1 cellular context compared by ENCODE assay signal in the genomic region with DNA sequence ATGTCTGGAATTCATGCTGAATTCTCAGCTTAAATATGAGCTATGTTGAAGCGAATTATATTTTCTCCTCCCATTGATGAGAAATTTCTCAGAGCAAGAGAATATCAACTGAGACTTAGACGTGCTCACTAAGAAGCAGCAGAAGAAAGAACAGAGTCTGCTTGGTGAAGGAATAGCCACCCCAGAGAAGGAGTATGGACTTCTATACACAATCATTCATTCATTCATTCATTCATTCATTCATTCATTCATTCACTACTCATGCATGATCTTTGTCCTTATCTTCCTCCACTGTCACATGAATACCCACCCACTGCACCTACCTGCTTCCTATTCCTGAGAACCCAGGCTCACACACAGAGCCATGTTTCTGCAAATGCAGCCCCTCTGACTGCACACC.
TF ChIP-seq lines count a peak whose summit lies in the region.

No MANE protein-coding gene starts in this region.

TF ChIP-seq in HepG2, 621 proteins besides CTCF, POLR2A, EP300 and RAD21 (continued from another document):
- TF ChIP-seq, protein P1, sequence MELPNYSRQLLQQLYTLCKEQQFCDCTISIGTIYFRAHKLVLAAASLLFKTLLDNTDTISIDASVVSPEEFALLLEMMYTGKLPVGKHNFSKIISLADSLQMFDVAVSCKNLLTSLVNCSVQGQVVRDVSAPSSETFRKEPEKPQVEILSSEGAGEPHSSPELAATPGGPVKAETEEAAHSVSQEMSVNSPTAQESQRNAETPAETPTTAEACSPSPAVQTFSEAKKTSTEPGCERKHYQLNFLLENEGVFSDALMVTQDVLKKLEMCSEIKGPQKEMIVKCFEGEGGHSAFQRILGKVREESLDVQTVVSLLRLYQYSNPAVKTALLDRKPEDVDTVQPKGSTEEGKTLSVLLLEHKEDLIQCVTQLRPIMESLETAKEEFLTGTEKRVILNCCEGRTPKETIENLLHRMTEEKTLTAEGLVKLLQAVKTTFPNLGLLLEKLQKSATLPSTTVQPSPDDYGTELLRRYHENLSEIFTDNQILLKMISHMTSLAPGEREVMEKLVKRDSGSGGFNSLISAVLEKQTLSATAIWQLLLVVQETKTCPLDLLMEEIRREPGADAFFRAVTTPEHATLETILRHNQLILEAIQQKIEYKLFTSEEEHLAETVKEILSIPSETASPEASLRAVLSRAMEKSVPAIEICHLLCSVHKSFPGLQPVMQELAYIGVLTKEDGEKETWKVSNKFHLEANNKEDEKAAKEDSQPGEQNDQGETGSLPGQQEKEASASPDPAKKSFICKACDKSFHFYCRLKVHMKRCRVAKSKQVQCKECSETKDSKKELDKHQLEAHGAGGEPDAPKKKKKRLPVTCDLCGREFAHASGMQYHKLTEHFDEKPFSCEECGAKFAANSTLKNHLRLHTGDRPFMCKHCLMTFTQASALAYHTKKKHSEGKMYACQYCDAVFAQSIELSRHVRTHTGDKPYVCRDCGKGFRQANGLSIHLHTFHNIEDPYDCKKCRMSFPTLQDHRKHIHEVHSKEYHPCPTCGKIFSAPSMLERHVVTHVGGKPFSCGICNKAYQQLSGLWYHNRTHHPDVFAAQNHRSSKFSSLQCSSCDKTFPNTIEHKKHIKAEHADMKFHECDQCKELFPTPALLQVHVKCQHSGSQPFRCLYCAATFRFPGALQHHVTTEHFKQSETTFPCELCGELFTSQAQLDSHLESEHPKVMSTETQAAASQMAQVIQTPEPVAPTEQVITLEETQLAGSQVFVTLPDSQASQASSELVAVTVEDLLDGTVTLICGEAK (IDR thresholded peaks at IDR 0.05): no peak
- TF ChIP-seq, protein P1 (CRISPR knock-in tag; IDR thresholded peaks at IDR 0.05): no peak
- TF ChIP-seq, protein P2, sequence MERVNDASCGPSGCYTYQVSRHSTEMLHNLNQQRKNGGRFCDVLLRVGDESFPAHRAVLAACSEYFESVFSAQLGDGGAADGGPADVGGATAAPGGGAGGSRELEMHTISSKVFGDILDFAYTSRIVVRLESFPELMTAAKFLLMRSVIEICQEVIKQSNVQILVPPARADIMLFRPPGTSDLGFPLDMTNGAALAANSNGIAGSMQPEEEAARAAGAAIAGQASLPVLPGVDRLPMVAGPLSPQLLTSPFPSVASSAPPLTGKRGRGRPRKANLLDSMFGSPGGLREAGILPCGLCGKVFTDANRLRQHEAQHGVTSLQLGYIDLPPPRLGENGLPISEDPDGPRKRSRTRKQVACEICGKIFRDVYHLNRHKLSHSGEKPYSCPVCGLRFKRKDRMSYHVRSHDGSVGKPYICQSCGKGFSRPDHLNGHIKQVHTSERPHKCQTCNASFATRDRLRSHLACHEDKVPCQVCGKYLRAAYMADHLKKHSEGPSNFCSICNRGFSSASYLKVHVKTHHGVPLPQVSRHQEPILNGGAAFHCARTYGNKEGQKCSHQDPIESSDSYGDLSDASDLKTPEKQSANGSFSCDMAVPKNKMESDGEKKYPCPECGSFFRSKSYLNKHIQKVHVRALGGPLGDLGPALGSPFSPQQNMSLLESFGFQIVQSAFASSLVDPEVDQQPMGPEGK (CRISPR knock-in tag; IDR thresholded peaks at IDR 0.05): no peak
- no peak for TF ChIP-seq ZNF670 (CRISPR knock-in tag; IDR thresholded peaks at IDR 0.05; ENCODE audit: borderline replicate concordance)
- no peak for TF ChIP-seq SALL1 (CRISPR knock-in tag; IDR thresholded peaks at IDR 0.05)
- TF ChIP-seq, protein P3, sequence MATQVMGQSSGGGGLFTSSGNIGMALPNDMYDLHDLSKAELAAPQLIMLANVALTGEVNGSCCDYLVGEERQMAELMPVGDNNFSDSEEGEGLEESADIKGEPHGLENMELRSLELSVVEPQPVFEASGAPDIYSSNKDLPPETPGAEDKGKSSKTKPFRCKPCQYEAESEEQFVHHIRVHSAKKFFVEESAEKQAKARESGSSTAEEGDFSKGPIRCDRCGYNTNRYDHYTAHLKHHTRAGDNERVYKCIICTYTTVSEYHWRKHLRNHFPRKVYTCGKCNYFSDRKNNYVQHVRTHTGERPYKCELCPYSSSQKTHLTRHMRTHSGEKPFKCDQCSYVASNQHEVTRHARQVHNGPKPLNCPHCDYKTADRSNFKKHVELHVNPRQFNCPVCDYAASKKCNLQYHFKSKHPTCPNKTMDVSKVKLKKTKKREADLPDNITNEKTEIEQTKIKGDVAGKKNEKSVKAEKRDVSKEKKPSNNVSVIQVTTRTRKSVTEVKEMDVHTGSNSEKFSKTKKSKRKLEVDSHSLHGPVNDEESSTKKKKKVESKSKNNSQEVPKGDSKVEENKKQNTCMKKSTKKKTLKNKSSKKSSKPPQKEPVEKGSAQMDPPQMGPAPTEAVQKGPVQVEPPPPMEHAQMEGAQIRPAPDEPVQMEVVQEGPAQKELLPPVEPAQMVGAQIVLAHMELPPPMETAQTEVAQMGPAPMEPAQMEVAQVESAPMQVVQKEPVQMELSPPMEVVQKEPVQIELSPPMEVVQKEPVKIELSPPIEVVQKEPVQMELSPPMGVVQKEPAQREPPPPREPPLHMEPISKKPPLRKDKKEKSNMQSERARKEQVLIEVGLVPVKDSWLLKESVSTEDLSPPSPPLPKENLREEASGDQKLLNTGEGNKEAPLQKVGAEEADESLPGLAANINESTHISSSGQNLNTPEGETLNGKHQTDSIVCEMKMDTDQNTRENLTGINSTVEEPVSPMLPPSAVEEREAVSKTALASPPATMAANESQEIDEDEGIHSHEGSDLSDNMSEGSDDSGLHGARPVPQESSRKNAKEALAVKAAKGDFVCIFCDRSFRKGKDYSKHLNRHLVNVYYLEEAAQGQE (IDR thresholded peaks at IDR 0.05; ENCODE audit: borderline replicate concordance in 1 of 2, low read depth in 1 of 2, low read length in 2 of 2): no peak
- TF ChIP-seq, protein P4, sequence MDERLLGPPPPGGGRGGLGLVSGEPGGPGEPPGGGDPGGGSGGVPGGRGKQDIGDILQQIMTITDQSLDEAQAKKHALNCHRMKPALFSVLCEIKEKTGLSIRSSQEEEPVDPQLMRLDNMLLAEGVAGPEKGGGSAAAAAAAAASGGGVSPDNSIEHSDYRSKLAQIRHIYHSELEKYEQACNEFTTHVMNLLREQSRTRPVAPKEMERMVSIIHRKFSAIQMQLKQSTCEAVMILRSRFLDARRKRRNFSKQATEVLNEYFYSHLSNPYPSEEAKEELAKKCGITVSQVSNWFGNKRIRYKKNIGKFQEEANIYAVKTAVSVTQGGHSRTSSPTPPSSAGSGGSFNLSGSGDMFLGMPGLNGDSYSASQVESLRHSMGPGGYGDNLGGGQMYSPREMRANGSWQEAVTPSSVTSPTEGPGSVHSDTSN (CRISPR knock-in tag; IDR thresholded peaks at IDR 0.05): no peak
- TF ChIP-seq ZNF737 (CRISPR knock-in tag; IDR thresholded peaks at IDR 0.05; ENCODE audit: borderline replicate concordance): no peak
- no peak for TF ChIP-seq PRMT3 (CRISPR knock-in tag; IDR thresholded peaks at IDR 0.05; ENCODE audit: borderline replicate concordance, low read depth)
- no peak for TF ChIP-seq CC2D1A (CRISPR knock-in tag; IDR thresholded peaks at IDR 0.05)
- TF ChIP-seq ZNF354B (CRISPR knock-in tag; IDR thresholded peaks at IDR 0.05): no peak
- no peak for TF ChIP-seq GTF3A (CRISPR knock-in tag; conservative IDR thresholded peaks at IDR 0.05)
- TF ChIP-seq, protein P5, sequence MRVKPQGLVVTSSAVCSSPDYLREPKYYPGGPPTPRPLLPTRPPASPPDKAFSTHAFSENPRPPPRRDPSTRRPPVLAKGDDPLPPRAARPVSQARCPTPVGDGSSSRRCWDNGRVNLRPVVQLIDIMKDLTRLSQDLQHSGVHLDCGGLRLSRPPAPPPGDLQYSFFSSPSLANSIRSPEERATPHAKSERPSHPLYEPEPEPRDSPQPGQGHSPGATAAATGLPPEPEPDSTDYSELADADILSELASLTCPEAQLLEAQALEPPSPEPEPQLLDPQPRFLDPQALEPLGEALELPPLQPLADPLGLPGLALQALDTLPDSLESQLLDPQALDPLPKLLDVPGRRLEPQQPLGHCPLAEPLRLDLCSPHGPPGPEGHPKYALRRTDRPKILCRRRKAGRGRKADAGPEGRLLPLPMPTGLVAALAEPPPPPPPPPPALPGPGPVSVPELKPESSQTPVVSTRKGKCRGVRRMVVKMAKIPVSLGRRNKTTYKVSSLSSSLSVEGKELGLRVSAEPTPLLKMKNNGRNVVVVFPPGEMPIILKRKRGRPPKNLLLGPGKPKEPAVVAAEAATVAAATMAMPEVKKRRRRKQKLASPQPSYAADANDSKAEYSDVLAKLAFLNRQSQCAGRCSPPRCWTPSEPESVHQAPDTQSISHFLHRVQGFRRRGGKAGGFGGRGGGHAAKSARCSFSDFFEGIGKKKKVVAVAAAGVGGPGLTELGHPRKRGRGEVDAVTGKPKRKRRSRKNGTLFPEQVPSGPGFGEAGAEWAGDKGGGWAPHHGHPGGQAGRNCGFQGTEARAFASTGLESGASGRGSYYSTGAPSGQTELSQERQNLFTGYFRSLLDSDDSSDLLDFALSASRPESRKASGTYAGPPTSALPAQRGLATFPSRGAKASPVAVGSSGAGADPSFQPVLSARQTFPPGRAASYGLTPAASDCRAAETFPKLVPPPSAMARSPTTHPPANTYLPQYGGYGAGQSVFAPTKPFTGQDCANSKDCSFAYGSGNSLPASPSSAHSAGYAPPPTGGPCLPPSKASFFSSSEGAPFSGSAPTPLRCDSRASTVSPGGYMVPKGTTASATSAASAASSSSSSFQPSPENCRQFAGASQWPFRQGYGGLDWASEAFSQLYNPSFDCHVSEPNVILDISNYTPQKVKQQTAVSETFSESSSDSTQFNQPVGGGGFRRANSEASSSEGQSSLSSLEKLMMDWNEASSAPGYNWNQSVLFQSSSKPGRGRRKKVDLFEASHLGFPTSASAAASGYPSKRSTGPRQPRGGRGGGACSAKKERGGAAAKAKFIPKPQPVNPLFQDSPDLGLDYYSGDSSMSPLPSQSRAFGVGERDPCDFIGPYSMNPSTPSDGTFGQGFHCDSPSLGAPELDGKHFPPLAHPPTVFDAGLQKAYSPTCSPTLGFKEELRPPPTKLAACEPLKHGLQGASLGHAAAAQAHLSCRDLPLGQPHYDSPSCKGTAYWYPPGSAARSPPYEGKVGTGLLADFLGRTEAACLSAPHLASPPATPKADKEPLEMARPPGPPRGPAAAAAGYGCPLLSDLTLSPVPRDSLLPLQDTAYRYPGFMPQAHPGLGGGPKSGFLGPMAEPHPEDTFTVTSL (CRISPR knock-in tag; IDR thresholded peaks at IDR 0.05; ENCODE audit: borderline replicate concordance): peak; percentile 3; the same call in 1 of the 2 replicates
